In genomic region chr1:26168410-26169167, GRCh38 we compare ENCODE assay signal across 9 cellular contexts. TPM values are rescaled to one million over a fixed set of nuclear protein-coding genes. Genes with fewer than 3 reads are reported as not detected.
DNase-seq lines count a peak whose midpoint lies in the region; ATAC-seq and TF ChIP-seq lines count a peak whose summit lies in the region.
"Had no signal": no experiment of that assay in that cellular context is flagged by ENCODE, and none has a peak within 500 bp of the region (broad histone marks: within the 10 kb centered on the region; RNA-seq: fewer than 3 reads in every experiment).

C1orf232 (minus strand) TSS chr1:26168963; CDS start chr1:26168499, 464 bp downstream.

- no peak within 1 kb of the TSS for H4K8ac ChIP-seq in mesendoderm (ENCODE audit: low read depth, low read length)

- peaks cover 18% of the 10 kb centered on the region for H3K4me1 ChIP-seq in mesendoderm (ENCODE audit: control insufficient read depth, low read depth, low read length)
- no peaks in the 10 kb centered on the region for H3K4me1 ChIP-seq in aorta (ENCODE audit: control insufficient read depth in 1 of 2, insufficient read depth in 2 of 2, low read length in 2 of 2)

- peak within 1 kb of the TSS; percentile 78 for H3K4me2 ChIP-seq in mesendoderm (ENCODE audit: low read length)

- no peak within 1 kb of the TSS for H3K23ac ChIP-seq in mesendoderm (ENCODE audit: low read length)

- intact Hi-C loops in aorta (cut with DNase I) = loop anchor here in 1 of 2 donors (2.0 to 5.0 kb wide), 2 partner anchors 56 to 152 kb away; partner anchors contain the start of gene PDIK1L

- no peak within 1 kb of the TSS for H2BK5ac ChIP-seq in mesendoderm (ENCODE audit: low read length)

- ATAC-seq in aorta (ENCODE audit: low FRiP score) (no peak), HG03378 (IDR thresholded peaks at IDR 0.05; ENCODE audit: unreplicated experiment) (no peak)
- ATAC-seq in activated CD4-positive, CD25-positive, alpha-beta regulatory T cell treated with anti-CD3 and anti-CD28 coated beads, Interleukin-2, amount 50 U/mL, for 24 hours = no peak

- peak within 1 kb of the TSS; percentile 18 for H2AK5ac ChIP-seq in mesendoderm (ENCODE audit: low read length)

- peaks cover 14% of the 10 kb centered on the region for H3K79me1 ChIP-seq in mesendoderm (ENCODE audit: low read length)

- H3K27me3 ChIP-seq in brain microvascular endothelial cell (replicated peaks) (no peaks in the 10 kb centered on the region), mesendoderm (ENCODE audit: insufficient read depth, low read length, poor library complexity) (no peaks in the 10 kb centered on the region), aorta (ENCODE audit: control insufficient read depth in 1 of 2, insufficient read depth in 2 of 2, low read length in 1 of 2) (no peaks in the 10 kb centered on the region)

- in situ Hi-C loops in brain microvascular endothelial cell (cut with HindIII; ENCODE audit: low pct_ligation_motif_present, low sequenced_read_pairs) = no loop called here

- H3K27ac ChIP-seq in brain microvascular endothelial cell = peak within 1 kb of the TSS; percentile 67
- no peak within 1 kb of the TSS for H3K27ac ChIP-seq in mesendoderm (ENCODE audit: low read depth, low read length)
- H3K27ac ChIP-seq in aorta (ENCODE audit: low read depth in 1 of 2, low read length in 2 of 2) = no peak within 1 kb of the TSS

- peak within 1 kb of the TSS; percentile 77 for H3K9ac ChIP-seq in mesendoderm (ENCODE audit: low read length)

- peak; percentile 31 for DNase-seq in DMS 273 treated with DMSO at 0.1 percent for 48 hours (lab: John Stamatoyannopoulos, UW)
- DNase-seq in NCI-H1436 treated with DMSO at 0.1 percent for 48 hours (lab: John Stamatoyannopoulos, UW) = peak; percentile 36
- no peak for DNase-seq in brain microvascular endothelial cell
- DNase-seq in mesendoderm = no peak
- DNase-seq in aorta = no peak
- no peak for DNase-seq in CD1c-positive myeloid dendritic cell (ENCODE audit: extremely low spot score)

- H3K4ac ChIP-seq in mesendoderm (ENCODE audit: low read depth, low read length) = peak within 1 kb of the TSS; percentile 39

- peak within 1 kb of the TSS; percentile 96 for H3K56ac ChIP-seq in mesendoderm (ENCODE audit: low read length)

- TF ChIP-seq CTCF in brain microvascular endothelial cell (IDR thresholded peaks at IDR 0.05; ENCODE audit: low read depth, low read length, missing control alignments) = no peak

- H2BK120ac ChIP-seq in mesendoderm (ENCODE audit: low read depth, low read length) = no peak within 1 kb of the TSS

- H3K9me3 ChIP-seq in aorta (ENCODE audit: control insufficient read depth, low read length) = no peaks in the 10 kb centered on the region

- H3K79me2 ChIP-seq in mesendoderm (ENCODE audit: control insufficient read depth, insufficient read depth, low read length) = peaks cover 8% of the 10 kb centered on the region

- H3K36me3 ChIP-seq in brain microvascular endothelial cell (replicated peaks) = no peaks in the 10 kb centered on the region
- no peaks in the 10 kb centered on the region for H3K36me3 ChIP-seq in mesendoderm (ENCODE audit: control insufficient read depth, insufficient read depth, low read length)
- H3K36me3 ChIP-seq in aorta (ENCODE audit: control insufficient read depth in 1 of 2, insufficient read depth in 2 of 2, low read length in 1 of 2) = no peaks in the 10 kb centered on the region

- no peak within 1 kb of the TSS for H4K5ac ChIP-seq in mesendoderm (ENCODE audit: low read length)

- H3K4me3 ChIP-seq in brain microvascular endothelial cell (ENCODE audit: low read depth, low read length) (peak within 1 kb of the TSS; percentile 87), mesendoderm (ENCODE audit: low read length) (peak within 1 kb of the TSS; percentile 88), aorta (ENCODE audit: low read length in 2 of 2) (peak within 1 kb of the TSS; percentile 44 to 52)

- no peak within 1 kb of the TSS for H2BK15ac ChIP-seq in mesendoderm (replicated peaks; ENCODE audit: low read depth)

- H3K18ac ChIP-seq in mesendoderm (ENCODE audit: low read length) = no peak within 1 kb of the TSS

- WGBS in mesendoderm (ENCODE audit: extremely low coverage, insufficient coverage, low lambda C conversion rate) = no CpG with 5 or more reads among the region's 5 CpGs
- WGBS in aorta, 2 donors = 71 to 77% methylated on average over 5 of the region's 5 CpGs

RNA-seq across cellular contexts. Expression of gene C1orf232, which starts in this region (rescaled TPM):
- polyA plus RNA-seq in mesendoderm (2013, experiment 1 of 2) = not detected
- polyA plus RNA-seq in mesendoderm (2013, experiment 2 of 2) = not detected
- not detected for total RNA-seq in aorta
- polyA plus RNA-seq in aorta = not detected
- total RNA-seq: NCI-H460 had no signal

Comparison
In these comparisons a context has a peak if more than half of its experiments do, and no peak if none do; other contexts are left out.
1. DNase-seq: peak in DMS 273 treated with DMSO at 0.1 percent for 48 hours (single experiment) and NCI-H1436 treated with DMSO at 0.1 percent for 48 hours (single experiment); none in brain microvascular endothelial cell (single experiment), mesendoderm (single experiment), aorta (0 of 2) and CD1c-positive myeloid dendritic cell (single experiment).
2. Peak in every context shown above with its lines, with median percentiles within 50 percentile points of each other: H3K4me3 ChIP-seq.